ENCODE assay signal across 8 cellular contexts in the genomic region with DNA sequence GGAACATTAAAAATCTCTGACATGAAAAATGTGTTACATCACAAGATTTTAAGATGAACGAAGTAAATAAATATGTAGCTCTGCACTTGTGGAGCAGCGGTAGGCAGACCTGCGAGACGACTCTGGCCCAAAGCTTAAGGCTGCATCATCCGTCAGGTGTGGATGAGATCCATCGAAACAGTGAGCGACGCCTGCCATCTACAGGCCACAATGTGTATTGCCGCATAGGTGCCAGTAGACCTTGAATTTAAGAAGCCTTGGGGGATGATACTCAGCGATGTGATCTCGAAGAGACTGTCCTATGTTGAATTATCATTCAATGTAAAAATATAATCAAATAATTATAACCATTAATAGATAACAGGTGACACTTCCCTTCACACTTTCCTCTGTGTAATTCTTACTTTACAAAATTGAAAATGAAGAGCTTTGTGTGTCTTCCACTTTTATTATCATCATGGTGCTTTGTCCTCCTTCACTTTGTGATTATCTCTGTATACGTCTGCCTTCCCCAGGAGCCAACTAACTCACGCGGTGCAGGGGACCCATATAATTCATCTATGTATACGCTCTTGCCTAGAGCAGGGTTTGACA.
A peak's percentile ranks its signal among the peaks of the same experiment; 100 is the strongest.
DNase-seq lines count a peak whose midpoint lies in the region; ATAC-seq and TF ChIP-seq lines count a peak whose summit lies in the region.

No MANE protein-coding gene starts in this region.

- no peaks in the 10 kb centered on the region for H3K27me3 Mint-ChIP-seq in activated CD4-positive, alpha-beta T cell treated with anti-CD3 and anti-CD28 coated beads, Interleukin-2, amount 10 ng/mL, durations not matched to agents 7 days and 5 days

- DNase-seq in CD1c-positive myeloid dendritic cell (ENCODE audit: extremely low spot score) (peak; percentile 73), NCI-H510A (lab: John Stamatoyannopoulos, UW) (peak; percentile 16), dermis microvascular lymphatic vessel endothelial cell (ENCODE audit: low read depth in 2 of 2) (peak; percentile 63 to 73), lung (ENCODE audit: low spot score) (peak; percentile 69)
- peak; percentile 79 for DNase-seq in activated CD4-positive, alpha-beta T cell treated with anti-CD3 and anti-CD28 coated beads, Interleukin-2, amount 10 ng/mL, durations not matched to agents 7 days and 5 days
- DNase-seq in stimulated activated CD8-positive, alpha-beta memory T cell treated with anti-CD3 and anti-CD28 coated beads, Interleukin-12 subunit alpha, Interleukin-12 subunit beta, amount 100 ng/mL, for 4 hours (ENCODE audit: low read depth), result peak; percentile 8

- no peaks in the 10 kb centered on the region for H3K36me3 ChIP-seq in lung (ENCODE audit: control insufficient read depth in 2 of 2, insufficient read depth in 2 of 2, low read length in 2 of 2)

- H3K9me3 Mint-ChIP-seq in activated CD4-positive, alpha-beta T cell treated with anti-CD3 and anti-CD28 coated beads, Interleukin-2, amount 10 ng/mL, durations not matched to agents 7 days and 5 days, result peaks cover 4% of the 10 kb centered on the region

- H3K4me1 Mint-ChIP-seq in activated CD4-positive, alpha-beta T cell treated with anti-CD3 and anti-CD28 coated beads, Interleukin-2, amount 10 ng/mL, durations not matched to agents 7 days and 5 days, result no peaks in the 10 kb centered on the region

- TF ChIP-seq CTCF in lung (IDR thresholded peaks at IDR 0.05; ENCODE audit: control extremely low read depth, extremely low read depth), result peak; percentile 88

- H3K4me1 ChIP-seq in lung (ENCODE audit: control insufficient read depth in 2 of 2, insufficient read depth in 2 of 2, low read length in 2 of 2), result no peaks in the 10 kb centered on the region

- no peaks in the 10 kb centered on the region for H3K9me3 ChIP-seq in lung (ENCODE audit: control insufficient read depth in 2 of 2, insufficient read depth in 1 of 2, low read length in 1 of 2)

- H3K27me3 ChIP-seq in lung (ENCODE audit: control insufficient read depth, insufficient read depth), result no peaks in the 10 kb centered on the region

- POLR2A ChIA-PET in activated CD4-positive, alpha-beta T cell treated with anti-CD3 and anti-CD28 coated beads, Interleukin-2, amount 10 ng/mL, durations not matched to agents 7 days and 5 days (lab: Charles Lee), result no interaction called here

- CTCF ChIA-PET in activated CD4-positive, alpha-beta T cell treated with anti-CD3 and anti-CD28 coated beads, Interleukin-2, amount 10 ng/mL, durations not matched to agents 7 days and 5 days (lab: Charles Lee), result interaction anchor here (1.8 kb wide), 1 partner anchor 9 kb away, joined by 5 read pairs; no protein-coding TSS in a partner anchor

- 11 to 13% methylated on average over 15 of the region's 15 CpGs for WGBS in lung, 2 donors

- no peak overlapping the region for H3K4me3 Mint-ChIP-seq in activated CD4-positive, alpha-beta T cell treated with anti-CD3 and anti-CD28 coated beads, Interleukin-2, amount 10 ng/mL, durations not matched to agents 7 days and 5 days

- H3K4me3 ChIP-seq in lung, result no peak overlapping the region

- no peaks in the 10 kb centered on the region for H3K36me3 Mint-ChIP-seq in activated CD4-positive, alpha-beta T cell treated with anti-CD3 and anti-CD28 coated beads, Interleukin-2, amount 10 ng/mL, durations not matched to agents 7 days and 5 days (ENCODE audit: low read depth)

- no peak overlapping the region for H3K27ac ChIP-seq in lung (ENCODE audit: low read depth in 1 of 2, low read length in 1 of 2)

- no peak overlapping the region for H3K27ac Mint-ChIP-seq in activated CD4-positive, alpha-beta T cell treated with anti-CD3 and anti-CD28 coated beads, Interleukin-2, amount 10 ng/mL, durations not matched to agents 7 days and 5 days

- ATAC-seq in GM19324 (IDR thresholded peaks at IDR 0.05; ENCODE audit: low FRiP score, unreplicated experiment) (peak; percentile 86), HG03354 (IDR thresholded peaks at IDR 0.05; ENCODE audit: poor library complexity, severe bottlenecking, unreplicated experiment) (peak; percentile 99), lung (ENCODE audit: insufficient read depth, low FRiP score) (peak; percentile 80)

Comparison
In these comparisons a context has a peak if more than half of its experiments do, and no peak if none do; other contexts are left out.
1. DNase-seq: peak in every context shown above with its lines; median percentile 79 in activated CD4-positive, alpha-beta T cell treated with anti-CD3 and anti-CD28 coated beads, Interleukin-2, amount 10 ng/mL, durations not matched to agents 7 days and 5 days; 73 in CD1c-positive myeloid dendritic cell; 69 in lung; 68 in dermis microvascular lymphatic vessel endothelial cell; 16 in NCI-H510A; 8 in stimulated activated CD8-positive, alpha-beta memory T cell treated with anti-CD3 and anti-CD28 coated beads, Interleukin-12 subunit alpha, Interleukin-12 subunit beta, amount 100 ng/mL, for 4 hours.